21 cellular contexts compared by ENCODE assay signal in the genomic region with DNA sequence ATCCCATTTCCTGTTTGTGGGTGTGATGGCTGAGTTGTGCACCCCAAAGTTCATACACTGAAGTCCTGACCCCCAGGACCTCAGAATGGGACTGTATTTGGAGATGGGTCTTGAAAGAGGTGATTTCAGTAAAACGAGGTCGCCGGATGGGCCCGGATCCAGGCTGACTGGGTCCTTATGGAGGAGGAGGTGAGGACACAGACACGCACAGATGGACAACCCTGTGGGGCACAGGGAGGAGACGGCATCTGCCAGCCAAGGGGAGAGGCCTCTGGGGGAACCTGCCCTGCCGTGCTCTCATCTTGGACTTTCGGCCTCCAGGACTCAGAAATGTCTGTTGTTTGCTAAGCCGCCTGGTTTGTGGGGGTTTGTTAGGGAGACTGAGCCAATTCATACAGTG.
"Had no signal": no experiment of that assay in that cellular context is flagged by ENCODE, and none has a peak within 500 bp of the region (broad histone marks: within the 10 kb centered on the region; RNA-seq: fewer than 3 reads in every experiment).

No MANE protein-coding gene starts in this region.

- DNase-seq: dermis blood vessel endothelial cell; effector memory CD4-positive, alpha-beta T cell; esophagus squamous epithelium; foreskin melanocyte; hypothalamus; immature natural killer cell; islet precursor cell; natural killer cell; right cardiac atrium; spleen; stimulated activated CD4-positive, alpha-beta T cell treated with anti-CD3 and anti-CD28 coated beads, Interleukin-4, amount 100 ng/mL, for 4 hours had no signal

- H3K9me3 Mint-ChIP-seq: immature natural killer cell; memory B cell; natural killer cell; stimulated activated memory B cell treated with anti-CD40 and anti-IgM and Interleukin-4, amounts not matched to agents 10 μg/mL and 1 μg/mL and 100 μg/mL, for 72 hours; stimulated activated naive CD8-positive, alpha-beta T cell treated with anti-CD3 and anti-CD28 coated beads, Interleukin-15, Interleukin-2, amounts not matched to agents 100 ng/mL and 50 ng/mL, for 24 hours had no signal

- H3K4me3 Mint-ChIP-seq: immature natural killer cell; memory B cell; natural killer cell; neural crest cell; stimulated activated memory B cell treated with anti-CD40 and anti-IgM and Interleukin-4, amounts not matched to agents 10 μg/mL and 1 μg/mL and 100 μg/mL, for 72 hours; stimulated activated naive CD8-positive, alpha-beta T cell treated with anti-CD3 and anti-CD28 coated beads, Interleukin-15, Interleukin-2, amounts not matched to agents 100 ng/mL and 50 ng/mL, for 24 hours had no signal

- H3K27me3 Mint-ChIP-seq: stimulated activated naive CD8-positive, alpha-beta T cell treated with anti-CD3 and anti-CD28 coated beads, Interleukin-15, Interleukin-2, amounts not matched to agents 100 ng/mL and 50 ng/mL, for 24 hours had no signal

- H3K27ac ChIP-seq: coronary artery, esophagus squamous epithelium, parathyroid adenoma, psoas muscle, spleen, thoracic aorta, tibial nerve, upper lobe of left lung had no signal

- ATAC-seq: natural killer cell; psoas muscle; stimulated activated memory B cell treated with anti-CD40 and anti-IgM and Interleukin-4, amounts not matched to agents 10 μg/mL and 1 μg/mL and 100 μg/mL, for 72 hours had no signal

- H3K36me3 Mint-ChIP-seq: immature natural killer cell; memory B cell; natural killer cell; stimulated activated memory B cell treated with anti-CD40 and anti-IgM and Interleukin-4, amounts not matched to agents 10 μg/mL and 1 μg/mL and 100 μg/mL, for 72 hours had no signal

- H3K27ac Mint-ChIP-seq: memory B cell; natural killer cell; stimulated activated memory B cell treated with anti-CD40 and anti-IgM and Interleukin-4, amounts not matched to agents 10 μg/mL and 1 μg/mL and 100 μg/mL, for 72 hours; stimulated activated naive CD8-positive, alpha-beta T cell treated with anti-CD3 and anti-CD28 coated beads, Interleukin-15, Interleukin-2, amounts not matched to agents 100 ng/mL and 50 ng/mL, for 24 hours had no signal

- H3K4me1 Mint-ChIP-seq: natural killer cell; neural crest cell; stimulated activated memory B cell treated with anti-CD40 and anti-IgM and Interleukin-4, amounts not matched to agents 10 μg/mL and 1 μg/mL and 100 μg/mL, for 72 hours had no signal
